Comparison of ENCODE assay signal across 8 cellular contexts in genomic region chr5:139747583-139748504, GRCh38. TPM values are rescaled to one million over a fixed set of nuclear protein-coding genes. Genes with fewer than 3 reads are reported as not detected.
DNase-seq lines count a peak whose midpoint lies in the region; TF ChIP-seq lines count a peak whose summit lies in the region.

No MANE protein-coding gene starts in this region.

- H3K36me3 ChIP-seq in Caco-2 (ENCODE audit: control insufficient read depth, insufficient read depth, low read length) (no peaks in the 10 kb centered on the region), GM23248 (ENCODE audit: low read depth) (no peaks in the 10 kb centered on the region), NT2/D1 (ENCODE audit: insufficient read depth, insufficient read length, low read length) (no peaks in the 10 kb centered on the region), left ventricle myocardium inferior (no peaks in the 10 kb centered on the region), prostate gland (no peaks in the 10 kb centered on the region), Karpas-422 (ENCODE audit: insufficient read depth, low read length) (no peaks in the 10 kb centered on the region)

- peak overlapping the region; percentile 85 for H3K27ac ChIP-seq in GM23248
- no peak overlapping the region for H3K27ac ChIP-seq in left ventricle myocardium inferior (replicated peaks)
- no peak overlapping the region for H3K27ac ChIP-seq in prostate gland
- no peak overlapping the region for H3K27ac ChIP-seq in Karpas-422 (ENCODE audit: low read length)

- H3K27me3 Mint-ChIP-seq in Caco-2 (ENCODE audit: insufficient read depth, unreplicated experiment) = peaks cover 4% of the 10 kb centered on the region
- peaks cover 7% of the 10 kb centered on the region for H3K27me3 Mint-ChIP-seq in activated naive CD4-positive, alpha-beta T cell treated with anti-CD3 and anti-CD28 coated beads, Interleukin-2, amount 50 U/mL, for 24 hours

- H4K20me1 ChIP-seq in GM23248 (ENCODE audit: insufficient read depth) = no peaks in the 10 kb centered on the region
- peaks cover 10% of the 10 kb centered on the region for H4K20me1 ChIP-seq in Karpas-422 (ENCODE audit: insufficient read depth, low read depth, low read length)

- in situ Hi-C loops in GM23248 (cut with MboI) = no loop called here

- CTCF ChIA-PET in Caco-2 (lab: Charles Lee) = interaction anchor here (0.6 to 1.6 kb wide), 6 partner anchors 9 to 159 kb away, joined by 3 to 5 read pairs (median 4); no protein-coding TSS in a partner anchor

- H3K9ac ChIP-seq in GM23248 (peak overlapping the region; percentile 85), NT2/D1 (ENCODE audit: insufficient read length, low read depth) (peak overlapping the region; percentile 74), Karpas-422 (ENCODE audit: low read length) (no peak overlapping the region)

- no peaks in the 10 kb centered on the region for H3K9me3 ChIP-seq in Caco-2
- no peaks in the 10 kb centered on the region for H3K9me3 ChIP-seq in GM23248 (ENCODE audit: low read depth)
- no peaks in the 10 kb centered on the region for H3K9me3 ChIP-seq in NT2/D1 (ENCODE audit: insufficient read depth, low read length)
- no peaks in the 10 kb centered on the region for H3K9me3 ChIP-seq in left ventricle myocardium inferior (replicated peaks)
- no peaks in the 10 kb centered on the region for H3K9me3 ChIP-seq in prostate gland
- H3K9me3 ChIP-seq in Karpas-422 (ENCODE audit: low read length) = no peaks in the 10 kb centered on the region

- no peaks in the 10 kb centered on the region for H3K9me2 ChIP-seq in GM23248 (ENCODE audit: insufficient read depth)
- no peaks in the 10 kb centered on the region for H3K9me2 ChIP-seq in Karpas-422 (replicated peaks; ENCODE audit: insufficient read depth, low read length)

- H3K4me3 Mint-ChIP-seq in Caco-2 (ENCODE audit: unreplicated experiment) = peak overlapping the region; percentile 92
- peak overlapping the region; percentile 85 for H3K4me3 Mint-ChIP-seq in activated naive CD4-positive, alpha-beta T cell treated with anti-CD3 and anti-CD28 coated beads, Interleukin-2, amount 50 U/mL, for 24 hours

- TF ChIP-seq CTCF in Caco-2 (IDR thresholded peaks at IDR 0.05; ENCODE audit: insufficient read depth in 1 of 2, low read depth in 1 of 2, low read length in 1 of 2, severe bottlenecking in 1 of 2, unreplicated experiment in 1 of 2) (no peak), left ventricle myocardium inferior (IDR thresholded peaks at IDR 0.05; ENCODE audit: borderline replicate concordance) (no peak), prostate gland (IDR thresholded peaks at IDR 0.05) (no peak)

- H3K9me3 Mint-ChIP-seq in Caco-2 (ENCODE audit: unreplicated experiment) = no peaks in the 10 kb centered on the region
- no peaks in the 10 kb centered on the region for H3K9me3 Mint-ChIP-seq in activated naive CD4-positive, alpha-beta T cell treated with anti-CD3 and anti-CD28 coated beads, Interleukin-2, amount 50 U/mL, for 24 hours

- intact Hi-C loops in Caco-2 (cut with micrococcal nuclease; ENCODE audit: unreplicated experiment) = loop anchor here (2.0 kb wide), 2 partner anchors 37 to 47 kb away; no protein-coding TSS in a partner anchor
- intact Hi-C loops in left ventricle myocardium inferior (cut with micrococcal nuclease) = no loop called here
- intact Hi-C loops in prostate gland (cut with DNase I) = no loop called here

- H3K36me3 Mint-ChIP-seq in Caco-2 (ENCODE audit: insufficient read depth, unreplicated experiment) = peaks cover 6% of the 10 kb centered on the region
- H3K36me3 Mint-ChIP-seq in activated naive CD4-positive, alpha-beta T cell treated with anti-CD3 and anti-CD28 coated beads, Interleukin-2, amount 50 U/mL, for 24 hours = no peaks in the 10 kb centered on the region

- H3K27ac Mint-ChIP-seq in Caco-2 (ENCODE audit: unreplicated experiment) = no peak overlapping the region
- H3K27ac Mint-ChIP-seq in activated naive CD4-positive, alpha-beta T cell treated with anti-CD3 and anti-CD28 coated beads, Interleukin-2, amount 50 U/mL, for 24 hours = peak overlapping the region; percentile 25

- peak; percentile 74 to 84 for DNase-seq in Caco-2
- DNase-seq in GM23248 = peak; percentile 86
- no peak for DNase-seq in NT2/D1 (ENCODE audit: low read depth, low spot score)
- peak; percentile 49 for DNase-seq in left ventricle myocardium inferior
- no peak for DNase-seq in prostate gland (ENCODE audit: low spot score)
- no peak for DNase-seq in Karpas-422
- DNase-seq in OCI-M1 (lab: John Stamatoyannopoulos, UW) = no peak

- H3K27me3 ChIP-seq in Caco-2 (replicated peaks; ENCODE audit: control insufficient read depth, insufficient read depth, low read length) (no peaks in the 10 kb centered on the region), GM23248 (replicated peaks; ENCODE audit: insufficient read depth) (no peaks in the 10 kb centered on the region), NT2/D1 (ENCODE audit: insufficient read depth, insufficient read length) (peaks cover 52% of the 10 kb centered on the region), left ventricle myocardium inferior (ENCODE audit: low read depth) (peaks cover 65% of the 10 kb centered on the region), prostate gland (replicated peaks; ENCODE audit: insufficient read depth) (peaks cover 2% of the 10 kb centered on the region), Karpas-422 (ENCODE audit: low read length) (no peaks in the 10 kb centered on the region)

- no peak for TF ChIP-seq POLR2A in prostate gland (IDR thresholded peaks at IDR 0.05)

- no peaks in the 10 kb centered on the region for H3K79me2 ChIP-seq in GM23248 (ENCODE audit: insufficient read depth)
- H3K79me2 ChIP-seq in Karpas-422 (ENCODE audit: low read length) = no peaks in the 10 kb centered on the region

- H3K4me2 ChIP-seq in GM23248 (ENCODE audit: unreplicated experiment) (peak overlapping the region; percentile 87), Karpas-422 (ENCODE audit: low read depth, low read length, poor library complexity, severe bottlenecking) (no peak overlapping the region)

- BruUV-seq in Caco-2 (replicated peaks; lab: Mats Ljungman, UMichigan) = TSS peak; percentile 98

- peaks cover 23% of the 10 kb centered on the region for H3K4me1 Mint-ChIP-seq in Caco-2 (ENCODE audit: low read depth, unreplicated experiment)
- peaks cover 36% of the 10 kb centered on the region for H3K4me1 Mint-ChIP-seq in activated naive CD4-positive, alpha-beta T cell treated with anti-CD3 and anti-CD28 coated beads, Interleukin-2, amount 50 U/mL, for 24 hours

- 6 to 7% methylated on average over 53 to 57 of the region's 60 CpGs for WGBS in GM23248 (ENCODE audit: low coverage in 1 of 2, low lambda C conversion rate in 2 of 2, missing lambda C conversion rate in 2 of 2), 2 experiments
- WGBS in prostate gland = 3% methylated on average over 49 of the region's 60 CpGs

- H3K4me3 ChIP-seq in Caco-2 (ENCODE audit: low read depth, low read length) (peak overlapping the region; percentile 55), GM23248 (peak overlapping the region; percentile 68), NT2/D1 (ENCODE audit: insufficient read length, low read depth) (peak overlapping the region; percentile 42), left ventricle myocardium inferior (peak overlapping the region; percentile 67), prostate gland (peak overlapping the region; percentile 1 to 21), Karpas-422 (ENCODE audit: low read length) (no peak overlapping the region)

- H3K4me1 ChIP-seq in Caco-2 (peaks cover 12% of the 10 kb centered on the region), GM23248 (ENCODE audit: insufficient read depth) (peaks cover 32% of the 10 kb centered on the region), NT2/D1 (ENCODE audit: insufficient read depth, insufficient read length) (peaks cover 14% of the 10 kb centered on the region), left ventricle myocardium inferior (peaks cover 37% of the 10 kb centered on the region), prostate gland (replicated peaks) (peaks cover 9% of the 10 kb centered on the region), Karpas-422 (ENCODE audit: low read length) (peaks cover 21% of the 10 kb centered on the region)

- H2AFZ ChIP-seq in GM23248 (peak overlapping the region; percentile 73), Karpas-422 (ENCODE audit: low read length) (no peak overlapping the region)

- POLR2A ChIA-PET in Caco-2 (lab: Charles Lee) = interaction anchor here (0.6 to 0.7 kb wide), 2 partner anchors 37 to 81 kb away, joined by 6 to 8 read pairs; no protein-coding TSS in a partner anchor

- H3F3A ChIP-seq in GM23248 (ENCODE audit: insufficient read depth) = 0 out of 2 replicates have a peak, but pooled peaks cover 25% of the 10 kb centered on the region

RNA-seq across cellular contexts. Expression of gene PSD2, which starts 47.8 kb away (rescaled TPM):
- 0.09 and 0.12 TPM in 2 replicates for total RNA-seq in Caco-2 (2022)
- total RNA-seq in GM23248 (2014; rRNA removed; shearing (Covaris generic)) = under 0.01 TPM in 1 of 2 replicates, not detected in the other
- polyA plus RNA-seq in GM23248 (2016; fragmentation: Nextera tagmentation; extraction: Ambion mirVana) = 0.11 TPM in 1 of 2 replicates, not detected in the other
- total RNA-seq in left ventricle myocardium inferior = not detected
- under 1 TPM; 0.46 to 0.74 TPM for total RNA-seq in prostate gland
- not detected in 2 replicates for total RNA-seq in Karpas-422 (2014; rRNA removed; shearing (Covaris generic); ENCODE audit: low replicate concordance)

Comparison
In these comparisons a context has a peak if more than half of its experiments do, and no peak if none do; other contexts are left out.
1. DNase-seq: peak in Caco-2 (2 of 2), GM23248 (single experiment) and left ventricle myocardium inferior (single experiment); none in NT2/D1 (single experiment), prostate gland (single experiment), Karpas-422 (single experiment) and OCI-M1 (single experiment).